Comparison of ENCODE assay signal across 1 cellular context in the genomic region with DNA sequence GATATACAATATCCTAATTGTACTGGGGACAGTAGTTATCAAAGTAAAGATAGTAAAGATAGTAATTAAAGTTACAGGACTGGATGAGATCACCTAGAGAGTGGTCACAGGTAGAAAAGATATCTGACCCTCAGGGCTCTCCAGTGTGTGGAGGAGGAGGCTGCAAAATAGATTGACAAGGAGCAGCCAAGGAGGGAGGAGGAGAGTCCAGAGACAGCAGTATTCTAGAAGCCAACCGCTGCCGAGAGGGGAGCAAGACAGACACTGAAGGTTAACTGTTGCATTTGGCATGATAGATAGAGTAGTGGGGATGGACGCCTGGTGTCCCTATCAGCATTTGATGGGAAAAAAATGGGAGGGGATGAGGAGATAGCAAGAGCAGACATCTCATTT.
TF ChIP-seq lines count a peak whose summit lies in the region.

No MANE protein-coding gene starts in this region.

TF ChIP-seq in HEK293T, 16 proteins besides CTCF, POLR2A, EP300 and RAD21 (continued from another document):
- TF ChIP-seq PKNOX1 (IDR thresholded peaks at IDR 0.05) (no peak), ARNT (IDR thresholded peaks at IDR 0.05) (no peak), NFRKB (IDR thresholded peaks at IDR 0.05) (no peak), L3MBTL2 (conservative IDR thresholded peaks at IDR 0.05) (no peak), ZNF384 (IDR thresholded peaks at IDR 0.05) (no peak), SP1 (IDR thresholded peaks at IDR 0.05) (no peak), LEF1 (IDR thresholded peaks at IDR 0.05; ENCODE audit: borderline replicate concordance) (no peak), SUZ12 (IDR thresholded peaks at IDR 0.05) (no peak), BHLHE40 (IDR thresholded peaks at IDR 0.05; ENCODE audit: borderline replicate concordance) (no peak), ELF4 (IDR thresholded peaks at IDR 0.05) (no peak), TARDBP (IDR thresholded peaks at IDR 0.05) (no peak)
TF ChIP-seq in HEK293T: peak in this region for 0.
